In the genomic region with DNA sequence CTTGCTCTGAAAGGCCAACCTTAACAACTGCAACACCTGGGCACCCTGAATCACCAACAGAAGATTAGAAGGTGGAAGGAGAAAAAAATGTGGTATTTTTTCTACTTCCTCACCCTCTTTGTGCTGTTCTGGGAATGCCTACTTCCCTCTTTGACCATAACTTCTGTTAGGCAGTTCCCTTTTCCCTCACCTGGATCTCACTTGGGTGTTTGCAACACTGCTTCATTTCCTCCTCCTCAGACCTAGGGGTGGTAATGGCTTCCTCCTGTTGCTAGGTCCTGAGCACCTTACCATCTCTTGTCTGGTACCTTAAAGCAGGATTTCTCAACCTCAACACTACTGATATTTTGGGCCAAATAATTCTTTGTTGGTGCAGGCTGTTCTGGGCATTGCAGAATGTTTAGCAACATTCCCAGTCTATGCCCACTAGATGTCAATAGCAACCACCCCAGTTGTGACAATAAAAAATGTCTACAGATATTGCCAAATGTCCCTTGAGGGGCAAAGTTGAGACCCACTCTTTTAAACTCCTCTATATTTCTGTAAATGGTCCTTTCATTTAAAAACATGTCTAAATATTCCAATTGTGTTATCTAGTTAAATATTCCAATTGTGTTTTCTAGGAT, we compare ENCODE assay signal across 15 cellular contexts.
DNase-seq lines count a peak whose midpoint lies in the region; ATAC-seq, FAIRE-seq and TF ChIP-seq lines count a peak whose summit lies in the region.
"Had no signal": no experiment of that assay in that cellular context is flagged by ENCODE, and none has a peak within 500 bp of the region (broad histone marks: within the 10 kb centered on the region; RNA-seq: fewer than 3 reads in every experiment).

No MANE protein-coding gene starts in this region.

- H3K9me2 ChIP-seq in SK-N-SH (no peaks in the 10 kb centered on the region), OCI-LY7 (ENCODE audit: insufficient read depth, low read length) (no peaks in the 10 kb centered on the region)

- no peak; the same call in 1 of the 2 replicates for TF ChIP-seq RAD21 in SK-N-SH (IDR thresholded peaks at IDR 0.05; ENCODE audit: low read length)

- H3K4me2 ChIP-seq in SK-N-SH (no peak overlapping the region), OCI-LY7 (ENCODE audit: low read length) (no peak overlapping the region)

- DNase-seq in SK-N-SH: no peak
- DNase-seq in OCI-LY7 (ENCODE audit: low spot score): no peak
- DNase-seq in epithelial cell of proximal tubule (ENCODE audit: low read depth): no peak
- peak; percentile 14 for DNase-seq in renal cortical epithelial cell (ENCODE audit: low read depth)
- no peak for DNase-seq in H7
- no peak for DNase-seq in frontal cortex (ENCODE audit: low spot score in 2 of 2)
- DNase-seq in activated effector memory CD4-positive, alpha-beta T cell treated with anti-CD3 and anti-CD28 coated beads, Interleukin-2, amount 50 U/mL, for 16 hours: no peak
- DNase-seq: activated CD4-positive, CD25-positive, alpha-beta regulatory T cell treated with anti-CD3 and anti-CD28 coated beads, Interleukin-2, amount 50 U/mL, for 72 hours; activated CD8-positive, alpha-beta memory T cell treated with anti-CD3 and anti-CD28 coated beads, Interleukin-2, amount 50 U/mL, for 48 hours; Caco-2; colonic mucosa; NCI-H2171; stimulated activated naive CD8-positive, alpha-beta T cell treated with anti-CD3 and anti-CD28 coated beads, Interleukin-15, Interleukin-2, amounts not matched to agents 100 U/mL and 50 U/mL, for 24 hours had no signal

- no peaks in the 10 kb centered on the region for H3F3A ChIP-seq in SK-N-SH (replicated peaks; ENCODE audit: insufficient read depth)

- H3K27ac ChIP-seq in SK-N-SH (ENCODE audit: low read depth in 2 of 2, low read length in 1 of 2) (no peak overlapping the region), OCI-LY7 (ENCODE audit: low read depth, low read length, poor library complexity, severe bottlenecking) (no peak overlapping the region)
- H3K27ac ChIP-seq: colonic mucosa had no signal

- no peak for ATAC-seq in SK-N-SH treated with all-trans-retinoic acid at 6 μM for 48 hours
- ATAC-seq: esophagus mucosa; stimulated activated naive CD8-positive, alpha-beta T cell treated with anti-CD3 and anti-CD28 coated beads, Interleukin-15, Interleukin-2, amounts not matched to agents 100 U/mL and 50 U/mL, for 24 hours had no signal

- no peaks in the 10 kb centered on the region for H3K27me3 ChIP-seq in SK-N-SH (ENCODE audit: insufficient read depth)
- no peaks in the 10 kb centered on the region for H3K27me3 ChIP-seq in H7 (ENCODE audit: control insufficient read depth, insufficient read depth, low read length)
- H3K27me3 ChIP-seq: colonic mucosa had no signal

- no peak for TF ChIP-seq EP300 in SK-N-SH (IDR thresholded peaks at IDR 0.05; ENCODE audit: borderline replicate concordance in 1 of 2, low read depth in 1 of 2, low read length in 1 of 2)

- H3K9me3 ChIP-seq in SK-N-SH (no peaks in the 10 kb centered on the region), OCI-LY7 (ENCODE audit: low read length) (no peaks in the 10 kb centered on the region)
- H3K9me3 ChIP-seq: Caco-2, colonic mucosa had no signal

- H2AFZ ChIP-seq in SK-N-SH (ENCODE audit: low read depth) (no peak overlapping the region), OCI-LY7 (ENCODE audit: low read length) (no peak overlapping the region)

- H4K20me1 ChIP-seq in SK-N-SH (ENCODE audit: insufficient read depth) (no peaks in the 10 kb centered on the region), OCI-LY7 (ENCODE audit: insufficient read depth, low read length) (no peaks in the 10 kb centered on the region)

- CTCF ChIA-PET in SK-N-SH (lab: Yijun Ruan, JAX): no interaction called here
- CTCF ChIA-PET in OCI-LY7 (lab: Charles Lee; ENCODE audit: unreplicated experiment): no interaction called here

- H3K79me2 ChIP-seq in SK-N-SH (ENCODE audit: insufficient read depth) (no peaks in the 10 kb centered on the region), OCI-LY7 (ENCODE audit: insufficient read depth, low read depth, low read length) (no peaks in the 10 kb centered on the region)

- no TSS peak for BruUV-seq in OCI-LY7 (replicated peaks; lab: Mats Ljungman, UMichigan)

- POLR2A ChIA-PET in SK-N-SH (lab: Yijun Ruan, JAX): no interaction called here
- POLR2A ChIA-PET in OCI-LY7 (lab: Charles Lee): no interaction called here

- H3K4me1 ChIP-seq in SK-N-SH (ENCODE audit: control insufficient read depth in 1 of 2, insufficient read depth in 2 of 2, low read depth in 1 of 2, low read length in 1 of 2) (no peaks in the 10 kb centered on the region), OCI-LY7 (ENCODE audit: insufficient read depth, low read length, poor library complexity, severe bottlenecking) (no peaks in the 10 kb centered on the region)
- H3K4me1 ChIP-seq: Caco-2, colonic mucosa had no signal

- FAIRE-seq in frontal cortex (lab: Jason Lieb, UNC): no peak

- TF ChIP-seq CTCF in SK-N-SH (IDR thresholded peaks at IDR 0.05) (peak; percentile 21), OCI-LY7 (conservative IDR thresholded peaks at IDR 0.05; ENCODE audit: low read length) (0 out of 2 replicates have a peak, but pooled peaks have one; percentile 26), epithelial cell of proximal tubule (conservative IDR thresholded peaks at IDR 0.05; ENCODE audit: low read depth, low read length) (peak; percentile 47)

- intact Hi-C loops in OCI-LY7 (cut with micrococcal nuclease; ENCODE audit: unreplicated experiment): no loop called here

- H3K9ac ChIP-seq in SK-N-SH: no peak overlapping the region

- no peak overlapping the region for H3K4me3 ChIP-seq in SK-N-SH (ENCODE audit: low read depth in 2 of 2, low read length in 1 of 2)
- no peak overlapping the region for H3K4me3 ChIP-seq in OCI-LY7 (ENCODE audit: low read depth, low read length, poor library complexity, severe bottlenecking)
- no peak overlapping the region for H3K4me3 ChIP-seq in epithelial cell of proximal tubule (ENCODE audit: low read depth, low read length)
- no peak overlapping the region for H3K4me3 ChIP-seq in H7 (ENCODE audit: insufficient read depth, low read depth, low read length)
- H3K4me3 ChIP-seq: colonic mucosa had no signal

- H3K36me3 ChIP-seq in SK-N-SH (replicated peaks in 1 of 2; ENCODE audit: control insufficient read depth in 1 of 2, insufficient read depth in 2 of 2, low read length in 1 of 2): no peaks in the 10 kb centered on the region
- H3K36me3 ChIP-seq in OCI-LY7 (ENCODE audit: insufficient read depth, low read length): no peaks in the 10 kb centered on the region
- H3K36me3 ChIP-seq in H7 (replicated peaks; ENCODE audit: control insufficient read depth, insufficient read depth, low read length): no peaks in the 10 kb centered on the region
- H3K36me3 ChIP-seq: colonic mucosa had no signal

TF ChIP-seq in SK-N-SH, 30 proteins besides CTCF, POLR2A, EP300 and RAD21 (continues in another document):
- TF ChIP-seq, protein P1, sequence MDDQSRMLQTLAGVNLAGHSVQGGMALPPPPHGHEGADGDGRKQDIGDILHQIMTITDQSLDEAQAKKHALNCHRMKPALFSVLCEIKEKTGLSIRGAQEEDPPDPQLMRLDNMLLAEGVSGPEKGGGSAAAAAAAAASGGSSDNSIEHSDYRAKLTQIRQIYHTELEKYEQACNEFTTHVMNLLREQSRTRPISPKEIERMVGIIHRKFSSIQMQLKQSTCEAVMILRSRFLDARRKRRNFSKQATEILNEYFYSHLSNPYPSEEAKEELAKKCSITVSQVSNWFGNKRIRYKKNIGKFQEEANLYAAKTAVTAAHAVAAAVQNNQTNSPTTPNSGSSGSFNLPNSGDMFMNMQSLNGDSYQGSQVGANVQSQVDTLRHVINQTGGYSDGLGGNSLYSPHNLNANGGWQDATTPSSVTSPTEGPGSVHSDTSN (IDR thresholded peaks at IDR 0.05): no peak
- TF ChIP-seq MXI1 (IDR thresholded peaks at IDR 0.05; ENCODE audit: low read depth, low read length) (no peak), MEF2A (IDR thresholded peaks at IDR 0.05; ENCODE audit: borderline replicate concordance, low read depth) (no peak), RCOR1 (IDR thresholded peaks at IDR 0.05; ENCODE audit: low read length) (no peak), FOSL2 (IDR thresholded peaks at IDR 0.05; ENCODE audit: borderline replicate concordance, low read depth) (no peak)

TF ChIP-seq in SK-N-SH treated with all-trans-retinoic acid at 6 μM for 48 hours, 23 proteins besides CTCF, POLR2A, EP300 and RAD21:
- no peak for TF ChIP-seq OSR1 (CRISPR knock-in tag; IDR thresholded peaks at IDR 0.05)
